ENCODE assay signal across 11 cellular contexts in genomic region chr1:193368302-193368701, GRCh38.
DNase-seq lines count a peak whose midpoint lies in the region; ATAC-seq and TF ChIP-seq lines count a peak whose summit lies in the region.
"Had no signal": no experiment of that assay in that cellular context is flagged by ENCODE, and none has a peak within 500 bp of the region (broad histone marks: within the 10 kb centered on the region; RNA-seq: fewer than 3 reads in every experiment).

No MANE protein-coding gene starts in this region.

- no peak for TF ChIP-seq CTCF in OCI-LY3 (IDR thresholded peaks at IDR 0.05; ENCODE audit: low read depth, low read length)
- TF ChIP-seq CTCF in RWPE1 (conservative IDR thresholded peaks at IDR 0.05; ENCODE audit: low read depth) = no peak

- H3K9me3 ChIP-seq in OCI-LY3 (ENCODE audit: insufficient read depth, low read length) = no peaks in the 10 kb centered on the region

- H3K27me3 ChIP-seq in OCI-LY3 (ENCODE audit: low read depth, low read length) = no peaks in the 10 kb centered on the region

- peak overlapping the region; percentile 41 for H3K9ac ChIP-seq in OCI-LY3 (ENCODE audit: low read length)

- peak overlapping the region; percentile 65 for H3K4me2 ChIP-seq in OCI-LY3 (ENCODE audit: low read length)

- H3K36me3 Mint-ChIP-seq in naive B cell = peaks cover 0 to 4% of the 10 kb centered on the region in 2 donors

- H3K4me3 Mint-ChIP-seq in naive B cell = peak overlapping the region; percentile 25 to 78 (median 63)

- H3K4me1 ChIP-seq in OCI-LY3 (ENCODE audit: low read length) = peaks cover 14% of the 10 kb centered on the region

- no peaks in the 10 kb centered on the region for H3K36me3 ChIP-seq in OCI-LY3 (replicated peaks; ENCODE audit: low read depth, low read length)

- no peaks in the 10 kb centered on the region for H3K79me2 ChIP-seq in OCI-LY3 (ENCODE audit: low read length)

- H3K27ac ChIP-seq in OCI-LY3 (ENCODE audit: low read length) = peak overlapping the region; percentile 37
- H3K27ac ChIP-seq in RWPE1 = no peak overlapping the region

- ATAC-seq in GM18907 (IDR thresholded peaks at IDR 0.05; ENCODE audit: unreplicated experiment) = peak; percentile 77
- ATAC-seq in HG02571 (IDR thresholded peaks at IDR 0.05; ENCODE audit: unreplicated experiment) = peak; percentile 74
- ATAC-seq in naive B cell (ENCODE audit: low read depth in 2 of 2) = peak; percentile 40 to 66

- H3K4me3 ChIP-seq in OCI-LY3 (ENCODE audit: low read length) = peak overlapping the region; percentile 60

- no peaks in the 10 kb centered on the region for H4K20me1 ChIP-seq in OCI-LY3 (ENCODE audit: insufficient read depth, low read length)

- peak overlapping the region; percentile 96 for H2AFZ ChIP-seq in OCI-LY3 (ENCODE audit: low read depth, low read length)

- no peaks in the 10 kb centered on the region for H3K9me3 Mint-ChIP-seq in naive B cell

- H3K27ac Mint-ChIP-seq in naive B cell = peak overlapping the region; percentile 21 to 87 (median 62)

- H3K4me1 Mint-ChIP-seq in naive B cell = peaks cover 5 to 14% (median 9%) of the 10 kb centered on the region in 3 donors

- peak; percentile 12 for DNase-seq in naive B cell
- DNase-seq in NCI-H1436 (lab: John Stamatoyannopoulos, UW) = no peak
- DNase-seq in KG1 (lab: John Stamatoyannopoulos, UW) = no peak
- DNase-seq in RWPE1 (ENCODE audit: low spot score) = no peak
- no peak for DNase-seq in activated CD4-positive, alpha-beta T cell treated with anti-CD3 and anti-CD28 coated beads, Interleukin-2, amount 50 U/mL, for 48 hours
- DNase-seq: kidney; NCI-H524 treated with DMSO at 0.1 percent for 48 hours; stimulated activated CD4-positive, alpha-beta T cell treated with anti-CD3 and anti-CD28 coated beads, Interleukin-1b, Interleukin-23, amount 100 ng/mL, for 48 hours had no signal

- POLR2A ChIA-PET in RWPE1 (lab: Yijun Ruan, JAX; ENCODE audit: low non-redundant PET) = no interaction called here

- H3K27me3 Mint-ChIP-seq in naive B cell = no peaks in the 10 kb centered on the region

- CTCF ChIA-PET in RWPE1 (lab: Yijun Ruan, JAX) = interaction anchor here (0.7 to 0.9 kb wide), 2 partner anchors 9 to 22 kb away, joined by 3 to 6 read pairs; no protein-coding TSS in a partner anchor
